Comparison of ENCODE assay signal across 22 cellular contexts in the genomic region with DNA sequence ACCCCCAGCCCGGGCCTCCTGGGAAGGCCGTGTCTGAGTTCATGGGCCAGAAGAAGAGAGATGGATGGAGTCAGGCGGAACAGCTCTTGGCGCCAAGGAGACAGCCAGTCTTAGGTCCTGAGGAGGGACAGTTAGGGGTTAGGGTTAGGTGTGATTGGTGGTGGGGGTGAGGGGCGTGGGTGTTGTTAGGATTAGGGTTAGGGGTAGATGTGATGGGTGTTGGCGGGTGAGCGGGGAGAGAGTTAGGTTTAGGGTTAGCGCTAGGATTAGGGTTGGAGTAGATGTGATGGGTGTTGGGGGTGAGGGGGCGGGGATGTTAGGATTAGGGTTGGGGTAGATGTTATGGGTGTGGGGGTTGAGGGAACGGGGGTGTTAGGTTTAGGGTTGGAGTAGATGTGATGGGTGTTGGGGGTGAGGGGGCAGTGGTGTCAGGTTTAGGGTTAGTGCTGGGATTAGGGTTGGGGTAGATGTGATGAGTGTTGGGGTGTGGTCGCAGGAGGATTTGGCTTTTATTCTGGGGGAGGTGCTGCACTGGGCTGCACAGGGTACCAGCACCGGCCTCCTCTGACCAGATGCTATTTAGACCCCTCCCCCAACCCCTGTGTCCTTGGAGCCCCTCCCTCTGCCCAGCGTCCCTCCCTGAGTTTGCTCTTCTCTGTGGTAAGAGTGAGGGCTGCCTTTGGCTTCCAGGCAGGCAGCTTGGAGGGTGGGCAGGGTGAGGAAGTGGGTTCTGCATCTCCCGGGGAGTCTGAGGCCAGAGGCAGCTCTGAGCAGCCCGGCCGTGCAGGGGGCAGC. TPM values are rescaled to one million over a fixed set of nuclear protein-coding genes. Genes with fewer than 3 reads are reported as not detected.
DNase-seq lines count a peak whose midpoint lies in the region; ATAC-seq, FAIRE-seq and TF ChIP-seq lines count a peak whose summit lies in the region.
"Had no signal": no experiment of that assay in that cellular context is flagged by ENCODE, and none has a peak within 500 bp of the region (broad histone marks: within the 10 kb centered on the region; RNA-seq: fewer than 3 reads in every experiment).

No MANE protein-coding gene starts in this region.

- TF ChIP-seq POLR2A in spleen (IDR thresholded peaks at IDR 0.05) = no peak

- peaks cover 0 to 61% (median 8%) of the 10 kb centered on the region in 7 donors for H3K27me3 ChIP-seq in spleen (replicated peaks in 1 of 7)

- no peaks in the 10 kb centered on the region for H3K9me3 ChIP-seq in spleen
- no peaks in the 10 kb centered on the region for H3K9me3 ChIP-seq in kidney (ENCODE audit: control insufficient read depth in 1 of 2, low read length in 2 of 2)

- peak; percentile 71 for DNase-seq in NCI-H82 (lab: John Stamatoyannopoulos, UW)
- no peak for DNase-seq in NCI-H82 treated with DMSO at 0.1 percent for 48 hours (lab: John Stamatoyannopoulos, UW; ENCODE audit: unreplicated experiment)
- DNase-seq in GDM1 (lab: John Stamatoyannopoulos, UW) = peak; percentile 39
- no peak for DNase-seq in RWPE1 (ENCODE audit: low spot score)
- DNase-seq in spleen = peak; percentile 46
- DNase-seq in kidney = no peak
- no peak for DNase-seq in HuH-7.5 (ENCODE audit: low spot score)
- DNase-seq: AML-193, COR-L47, HFFc6, NCI-H1048, NCI-H1436 treated with DMSO at 0.1 percent for 48 hours, NCI-H2029 treated with DMSO at 0.1 percent for 48 hours, NCI-H2171 treated with DMSO at 0.1 percent for 48 hours, NCI-H446, NCI-H526 treated with DMSO at 0.1 percent for 48 hours, SIG-M5, T-cell had no signal

- H3K4me1 ChIP-seq in spleen (peaks cover 7 to 31% (median 22%) of the 10 kb centered on the region in 6 donors), kidney (ENCODE audit: control insufficient read depth in 1 of 2, insufficient read depth in 1 of 2, low read depth in 1 of 2, low read length in 2 of 2) (no peaks in the 10 kb centered on the region)

- POLR2A ChIA-PET in RWPE1 (lab: Yijun Ruan, JAX; ENCODE audit: low non-redundant PET) = no interaction called here

- TF ChIP-seq CTCF in RWPE1 (conservative IDR thresholded peaks at IDR 0.05; ENCODE audit: low read depth) (no peak), spleen (IDR thresholded peaks at IDR 0.05 in 8 of 11, conservative IDR thresholded peaks at IDR 0.05 in 3 of 11) (no peak), kidney (IDR thresholded peaks at IDR 0.05; ENCODE audit: borderline replicate concordance, extremely low read depth, insufficient read depth) (no peak)

- H3K4me3 ChIP-seq in spleen = no peak overlapping the region
- H3K4me3 ChIP-seq in kidney (ENCODE audit: low read length in 2 of 2) = no peak overlapping the region

- H3K9ac ChIP-seq in kidney (ENCODE audit: low read length in 2 of 2) = no peak overlapping the region

- H3K27ac ChIP-seq in RWPE1 = peak overlapping the region; percentile 57
- H3K27ac ChIP-seq in spleen = no peak overlapping the region
- no peak overlapping the region for H3K27ac ChIP-seq in kidney (ENCODE audit: low read depth in 2 of 2, low read length in 2 of 2)
- H3K27ac ChIP-seq: 22Rv1 had no signal

- FAIRE-seq in kidney (lab: Jason Lieb, UNC) = no peak
- FAIRE-seq: H54 had no signal

- CTCF ChIA-PET in RWPE1 (lab: Yijun Ruan, JAX) = interaction anchor here (0.7 to 0.8 kb wide), 2 partner anchors 84 to 125 kb away, joined by 3 to 4 read pairs; no protein-coding TSS in a partner anchor

- intact Hi-C loops in spleen (cut with DNase I; ENCODE audit: low total_unique reads) (no loop called here), kidney (cut with DNase I) (no loop called here)

- H3K36me3 ChIP-seq in spleen (no peaks in the 10 kb centered on the region), kidney (ENCODE audit: control insufficient read depth in 1 of 2, insufficient read depth in 2 of 2, low read length in 2 of 2) (no peaks in the 10 kb centered on the region)

- ATAC-seq in GM21367 (IDR thresholded peaks at IDR 0.05; ENCODE audit: unreplicated experiment) = no peak
- ATAC-seq: SK-N-SH treated with all-trans-retinoic acid at 6 μM for 48 hours, T-cell had no signal

- WGBS in spleen, 5 donors = 59 to 77% (median 66%) methylated on average over 13 to 16 of the region's 16 CpGs

RNA-seq across cellular contexts. Expression of gene FBRSL1, which starts 35.6 kb away (rescaled TPM):
- 100 to 1,000 TPM in 1 of 7 donors, 10 to 100 TPM in 6; 28.3 to 161 (median 60.4) TPM for total RNA-seq in spleen
- polyA plus RNA-seq in spleen = 10 to 100 TPM; 14.3 to 40.3 (median 22.3) TPM
- total RNA-seq in kidney = 44.7 TPM
- 23.8 TPM for polyA plus RNA-seq in kidney (ENCODE audit: insufficient read depth, low read depth, low replicate concordance)

Comparison
In these comparisons a context has a peak if more than half of its experiments do, and no peak if none do; other contexts are left out.
1. DNase-seq: peak in NCI-H82 (single experiment), GDM1 (single experiment) and spleen (single experiment); none in NCI-H82 treated with DMSO at 0.1 percent for 48 hours (single experiment), RWPE1 (single experiment), kidney (single experiment) and HuH-7.5 (single experiment).